Comparison of ENCODE assay signal across 27 cellular contexts in the genomic region with DNA sequence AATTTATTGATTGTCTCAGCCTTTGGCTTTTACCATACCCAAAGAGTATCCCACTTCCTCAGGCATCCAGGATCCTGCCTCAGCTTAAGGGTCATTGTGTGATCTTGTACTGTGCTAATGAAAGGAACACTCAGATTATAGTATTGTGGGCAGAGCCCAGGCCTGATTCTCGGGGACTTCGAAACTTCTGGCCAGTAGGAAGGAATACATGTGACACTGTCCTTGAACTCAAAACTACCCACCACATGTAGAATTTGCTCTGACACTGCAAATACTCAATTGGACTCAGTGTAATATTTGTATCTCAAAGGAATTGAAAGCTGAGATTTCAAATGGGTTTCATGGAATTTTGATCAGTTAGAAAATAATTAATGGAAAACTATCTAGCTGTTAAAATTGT. TPM values are rescaled to one million over a fixed set of nuclear protein-coding genes. Genes with fewer than 3 reads are reported as not detected.
A peak's percentile ranks its signal among the peaks of the same experiment; 100 is the strongest.
DNase-seq lines count a peak whose midpoint lies in the region; ATAC-seq, FAIRE-seq and TF ChIP-seq lines count a peak whose summit lies in the region.
"Had no signal": no experiment of that assay in that cellular context is flagged by ENCODE, and none has a peak within 500 bp of the region (broad histone marks: within the 10 kb centered on the region; RNA-seq: fewer than 3 reads in every experiment).

No MANE protein-coding gene starts in this region.

- H3K14ac ChIP-seq in neuronal stem cell (ENCODE audit: low read length) = no peak overlapping the region

- H3K4me3 ChIP-seq in HepG2 (replicated peaks in 1 of 3; ENCODE audit: insufficient read depth in 1 of 3, low read depth in 2 of 3, low read length in 3 of 3) (no peak overlapping the region), right lobe of liver (no peak overlapping the region), testis (no peak overlapping the region), neuronal stem cell (ENCODE audit: low read length in 2 of 2) (no peak overlapping the region), GM23248 (no peak overlapping the region)
- H3K4me3 ChIP-seq: A549; BLaER1 treated with 17β-estradiol and CSF1 and Interleukin-3, amounts not matched to agents 10 nM and 100 nM; GM23338; HAP-1 had no signal

- intact Hi-C loops in HepG2 (cut with micrococcal nuclease; ENCODE audit: unreplicated experiment) = loop anchor here (1.0 kb wide), 1 partner anchor 10 kb away; no protein-coding TSS in a partner anchor
- intact Hi-C loops in right lobe of liver (cut with DNase I) = no loop called here
- intact Hi-C loops in testis (cut with DNase I; ENCODE audit: low total_unique reads) = no loop called here

- no peak overlapping the region for H4K8ac ChIP-seq in neuronal stem cell (ENCODE audit: low read depth, low read length)

- CTCF ChIA-PET in HepG2 (lab: Yijun Ruan, JAX; ENCODE audit: low intra/inter-chr PET ratio, low total read pairs) = no interaction called here

- H4K20me1 ChIP-seq in HepG2 (ENCODE audit: insufficient read depth, low read length) (no peaks in the 10 kb centered on the region; the same call in 1 of the 2 replicates), GM23248 (ENCODE audit: insufficient read depth) (no peaks in the 10 kb centered on the region)

- H3K4me1 ChIP-seq in HepG2 (ENCODE audit: insufficient read depth, low read length) (peaks cover 12% of the 10 kb centered on the region), right lobe of liver (peaks cover 0 to 13% (median 0%) of the 10 kb centered on the region in 4 donors), testis (peaks cover 8% of the 10 kb centered on the region), neuronal stem cell (ENCODE audit: control insufficient read depth in 2 of 2, insufficient read depth in 1 of 2, low read depth in 1 of 2, low read length in 2 of 2) (no peaks in the 10 kb centered on the region), GM23248 (ENCODE audit: insufficient read depth) (no peaks in the 10 kb centered on the region)
- H3K4me1 ChIP-seq: A549; BE2C; BLaER1 treated with 17β-estradiol and CSF1 and Interleukin-3, amounts not matched to agents 10 nM and 100 nM; HAP-1 had no signal

- peak; percentile 76 for ATAC-seq in HepG2
- no peak for ATAC-seq in right lobe of liver
- ATAC-seq: A549, GM23338 had no signal

- DNase-seq in HepG2 (ENCODE audit: low spot score) (peak; percentile 51), right lobe of liver (no peak), SK-MEL-5 (ENCODE audit: low read depth, low spot score) (peak; percentile 61), epidermal melanocyte (ENCODE audit: insufficient read length, low spot score) (peak; percentile 45), testis (peak; percentile 37), neuronal stem cell (ENCODE audit: low spot score) (no peak), GM23248 (no peak)
- DNase-seq in central memory CD4-positive, alpha-beta T cell = no peak
- DNase-seq: 8988T; ACHN; AML-193; BE2C; CD4-positive, alpha-beta T cell; CD8-positive, alpha-beta memory T cell; DMS 273 treated with DMSO at 0.1 percent for 48 hours; DMS79; EL; GDM1 had no signal

- no peaks in the 10 kb centered on the region for H3K27me3 ChIP-seq in HepG2 (ENCODE audit: control insufficient read depth in 1 of 2, insufficient read depth in 2 of 2, low read length in 2 of 2)
- no peaks in the 10 kb centered on the region for H3K27me3 ChIP-seq in right lobe of liver
- H3K27me3 ChIP-seq in testis = no peaks in the 10 kb centered on the region
- no peaks in the 10 kb centered on the region for H3K27me3 ChIP-seq in neuronal stem cell (ENCODE audit: control insufficient read depth in 3 of 3, insufficient read depth in 3 of 3, low read depth in 1 of 3, low read length in 3 of 3)
- H3K27me3 ChIP-seq in GM23248 (replicated peaks; ENCODE audit: insufficient read depth) = no peaks in the 10 kb centered on the region
- H3K27me3 ChIP-seq: BE2C; BLaER1 treated with 17β-estradiol and CSF1 and Interleukin-3, amounts not matched to agents 10 nM and 100 nM had no signal

- H3K18ac ChIP-seq in neuronal stem cell (ENCODE audit: low read length) = no peak overlapping the region

- no TSS peak for BruUV-seq in HepG2 (replicated peaks; lab: Mats Ljungman, UMichigan)

- TF ChIP-seq EP300 in HepG2 (IDR thresholded peaks at IDR 0.05; ENCODE audit: low read depth in 2 of 2, low read length in 2 of 2) (no peak), HepG2 (CRISPR knock-in tag; IDR thresholded peaks at IDR 0.05; ENCODE audit: borderline replicate concordance) (no peak)

- no peak overlapping the region for H2AFZ ChIP-seq in HepG2 (ENCODE audit: low read length)
- no peak overlapping the region for H2AFZ ChIP-seq in neuronal stem cell (ENCODE audit: low read length)
- no peak overlapping the region for H2AFZ ChIP-seq in GM23248
- H2AFZ ChIP-seq: GM23338 had no signal

- H3K79me2 ChIP-seq in HepG2 (ENCODE audit: insufficient read depth, low read length) = peaks cover 30% of the 10 kb centered on the region
- peaks cover 49% of the 10 kb centered on the region for H3K79me2 ChIP-seq in GM23248 (ENCODE audit: insufficient read depth)

- H4K91ac ChIP-seq in neuronal stem cell (ENCODE audit: low read depth, low read length, poor library complexity) = no peak overlapping the region

- H3K36me3 ChIP-seq in HepG2 (replicated peaks in 1 of 2; ENCODE audit: control insufficient read depth in 1 of 2, insufficient read depth in 2 of 2, low read length in 2 of 2) (no peaks in the 10 kb centered on the region; a peak in 2 of 5 replicates), right lobe of liver (no peaks in the 10 kb centered on the region), testis (ENCODE audit: low read depth, missing control alignments) (no peaks in the 10 kb centered on the region), neuronal stem cell (replicated peaks in 1 of 2; ENCODE audit: control insufficient read depth in 2 of 2, insufficient read depth in 2 of 2, low read length in 2 of 2) (peaks cover 0 to 2% of the 10 kb centered on the region in 2 donors), GM23248 (ENCODE audit: low read depth) (no peaks in the 10 kb centered on the region)
- H3K36me3 ChIP-seq: BE2C, HAP-1 had no signal

- H3K4me2 ChIP-seq in HepG2 (ENCODE audit: low read depth, low read length) (no peak overlapping the region), neuronal stem cell (ENCODE audit: insufficient read depth, low read length, poor library complexity, severe bottlenecking) (no peak overlapping the region), GM23248 (ENCODE audit: unreplicated experiment) (no peak overlapping the region)
- H3K4me2 ChIP-seq: A549; BLaER1 treated with 17β-estradiol and CSF1 and Interleukin-3, amounts not matched to agents 10 nM and 100 nM; GM23338 had no signal

- H2AK5ac ChIP-seq in neuronal stem cell (ENCODE audit: low read depth, low read length) = no peak overlapping the region

- H3K79me1 ChIP-seq in neuronal stem cell (ENCODE audit: low read depth, low read length) = no peaks in the 10 kb centered on the region

- no peak for TF ChIP-seq POLR2A in HepG2 (IDR thresholded peaks at IDR 0.05; ENCODE audit: insufficient read depth in 1 of 2, low read depth in 2 of 2, low read length in 2 of 2)
- no peak for TF ChIP-seq POLR2A in right lobe of liver (IDR thresholded peaks at IDR 0.05)
- no peak for TF ChIP-seq POLR2A in testis (IDR thresholded peaks at IDR 0.05)

- no peaks in the 10 kb centered on the region for H3K9me2 ChIP-seq in GM23248 (ENCODE audit: insufficient read depth)

- H2BK15ac ChIP-seq in neuronal stem cell (ENCODE audit: low read length) = no peak overlapping the region

- no peak overlapping the region for H2BK12ac ChIP-seq in neuronal stem cell (ENCODE audit: low read length)

- whole genome bisulfite sequencing in HepG2 (ENCODE audit: low lambda C conversion rate) = 36% methylated on average over 2 of the region's 2 CpGs
- 12% methylated on average over 2 of the region's 2 CpGs for WGBS in right lobe of liver (ENCODE audit: insufficient coverage, low coverage, low lambda C conversion rate, missing lambda C conversion rate)
- 27 to 29% methylated on average over 2 of the region's 2 CpGs for WGBS in testis, 2 donors
- WGBS in neuronal stem cell (ENCODE audit: extremely low coverage in 2 of 2, insufficient read length in 2 of 2, insufficient replicate concordance in 1 of 2), 2 donors = no CpG with 5 or more reads among the region's 2 CpGs
- WGBS in GM23248 (ENCODE audit: low coverage in 1 of 2, low lambda C conversion rate in 2 of 2, missing lambda C conversion rate in 2 of 2), 2 experiments = 96 to 98% methylated on average over 2 of the region's 2 CpGs

- POLR2A ChIA-PET in HepG2 (lab: Yijun Ruan, JAX) = no interaction called here

- no peaks in the 10 kb centered on the region for H3F3A ChIP-seq in GM23248 (ENCODE audit: insufficient read depth)

- no peak for FAIRE-seq in HepG2 (lab: Jason Lieb, UNC)
- FAIRE-seq: A549, D721Med, GM12891, GM18507 had no signal

- H3K27ac ChIP-seq in HepG2 (ENCODE audit: extremely low read length, insufficient read depth, low read length) (peak overlapping the region; percentile 30), right lobe of liver (no peak overlapping the region), testis (peak overlapping the region in 1 of 2 donors; percentile 5), neuronal stem cell (replicated peaks; ENCODE audit: low read length) (no peak overlapping the region), GM23248 (no peak overlapping the region)
- H3K27ac ChIP-seq: A549; BLaER1 treated with 17β-estradiol and CSF1 and Interleukin-3, amounts not matched to agents 10 nM and 100 nM had no signal

- H3K9ac ChIP-seq in HepG2 (ENCODE audit: insufficient read depth, low read depth, low read length) (no peak overlapping the region), neuronal stem cell (ENCODE audit: low read depth, low read length, poor library complexity) (no peak overlapping the region), GM23248 (no peak overlapping the region)
- H3K9ac ChIP-seq: BLaER1 treated with 17β-estradiol and CSF1 and Interleukin-3, amounts not matched to agents 10 nM and 100 nM had no signal

- TF ChIP-seq CTCF in HepG2 (CRISPR knock-in tag; IDR thresholded peaks at IDR 0.05) (no peak), right lobe of liver (IDR thresholded peaks at IDR 0.05) (no peak), testis (IDR thresholded peaks at IDR 0.05) (no peak)

- H2BK5ac ChIP-seq in neuronal stem cell (ENCODE audit: low read length) = no peak overlapping the region

- no peak overlapping the region for H2BK120ac ChIP-seq in neuronal stem cell (ENCODE audit: low read depth, low read length)

- TF ChIP-seq RAD21 in HepG2 (CRISPR knock-in tag; IDR thresholded peaks at IDR 0.05) = no peak

- H3K23ac ChIP-seq in neuronal stem cell (ENCODE audit: low read depth, low read length, poor library complexity) = no peak overlapping the region

- in situ Hi-C loops in HepG2 (cut with HindIII; ENCODE audit: extremely low pct_ligation_motif_present, low pct_unique_long_range_greater_than_20kb) (no loop called here), SK-MEL-5 (cut with HindIII; ENCODE audit: low pct_unique_long_range_greater_than_20kb, low sequenced_read_pairs) (no loop called here), GM23248 (cut with MboI) (no loop called here)

- no peak overlapping the region for H3K4ac ChIP-seq in neuronal stem cell (ENCODE audit: low read length)

- H3K9me3 ChIP-seq in HepG2 (ENCODE audit: low read length) (no peaks in the 10 kb centered on the region), right lobe of liver (no peaks in the 10 kb centered on the region), testis (no peaks in the 10 kb centered on the region), neuronal stem cell (replicated peaks in 1 of 2; ENCODE audit: control insufficient read depth in 2 of 2, insufficient read depth in 1 of 2, low read depth in 1 of 2, low read length in 2 of 2) (peaks cover 0 to 4% of the 10 kb centered on the region in 2 donors), GM23248 (ENCODE audit: low read depth) (no peaks in the 10 kb centered on the region)
- H3K9me3 ChIP-seq: A549, BE2C, HAP-1 had no signal

RNA-seq across cellular contexts. Expression of gene DIS3L2, which starts 15.9 kb away (rescaled TPM):
- total RNA-seq in HepG2 (2016; rRNA removed; fragmentation: Illumina TruSeq; extraction: Trizol) (20.3 and 23.9 TPM in 2 replicates), right lobe of liver (10 to 100 TPM in 5 of 6 experiments, 1 to 10 TPM in 1; 8.1 to 22.3 (median 16.7) TPM), testis (10 to 100 TPM; 70.4 to 80.7 TPM)
- 27.2 and 32.6 TPM in 2 replicates for total RNA-seq in HepG2 (2016; cell fraction: cytosol; rRNA removed; fragmentation: Illumina TruSeq; extraction: Trizol; ENCODE audit: low read depth)
- total RNA-seq in HepG2 (2016; cell fraction: insoluble cytoplasmic fraction; rRNA removed; fragmentation: Illumina TruSeq; extraction: Trizol) = 16.0 and 21.5 TPM in 2 replicates
- total RNA-seq in HepG2 (2016; cell fraction: membrane; rRNA removed; fragmentation: Illumina TruSeq; extraction: Trizol) = 10.1 and 13.9 TPM in 2 replicates
- 38.8 and 40.6 TPM in 2 replicates for total RNA-seq in HepG2 (2016; cell fraction: nucleus; rRNA removed; fragmentation: Illumina TruSeq; extraction: Trizol)
- polyA plus RNA-seq in HepG2 (2011; rRNA removed) (7.0 and 9.6 TPM in 2 replicates), testis (ENCODE audit: insufficient read depth, low read depth, low replicate concordance) (32.5 TPM), GM23248 (2016; fragmentation: Nextera tagmentation; extraction: Ambion mirVana) (9.3 and 10.0 TPM in 2 replicates)
- polyA plus RNA-seq in HepG2 (2011; cell fraction: cytosol; rRNA removed) = 5.5 and 7.5 TPM in 2 replicates
- 45.1 and 57.6 TPM in 2 replicates for polyA plus RNA-seq in HepG2 (2011; cell fraction: nucleus; rRNA removed)
- 10.7 and 11.8 TPM in 2 replicates for polyA plus RNA-seq in HepG2 (2012)
- polyA plus RNA-seq in HepG2 (2016; cell fraction: cytosol; fragmentation: Illumina TruSeq; extraction: Trizol; ENCODE audit: low read depth) = 3.1 and 3.3 TPM in 2 replicates
- polyA plus RNA-seq in HepG2 (2016; cell fraction: insoluble cytoplasmic fraction; fragmentation: Illumina TruSeq; extraction: Trizol; ENCODE audit: low read depth) = 14.0 and 14.3 TPM in 2 replicates
- 4.9 and 5.5 TPM in 2 replicates for polyA plus RNA-seq in HepG2 (2016; cell fraction: membrane; fragmentation: Illumina TruSeq; extraction: Trizol; ENCODE audit: low read depth)
- 35.3 and 36.0 TPM in 2 replicates for polyA plus RNA-seq in HepG2 (2016; cell fraction: nucleus; fragmentation: Illumina TruSeq; extraction: Trizol; ENCODE audit: insufficient read depth, low read depth)
- polyA minus RNA-seq in HepG2 (2011; rRNA and poly(A)+ RNA removed; ENCODE audit: low replicate concordance) = 12.0 and 17.6 TPM in 2 replicates
- polyA minus RNA-seq in HepG2 (2011; cell fraction: cytosol; rRNA and poly(A)+ RNA removed) = 5.4 and 5.9 TPM in 2 replicates
- 53.8 and 56.6 TPM in 2 replicates for polyA minus RNA-seq in HepG2 (2011; cell fraction: nucleus; rRNA and poly(A)+ RNA removed)
- 21.5 and 22.9 TPM in 2 replicates for total RNA-seq in SK-MEL-5 (2014; rRNA removed; shearing (Covaris generic))
- 24.5 and 25.1 TPM in 2 replicates for polyA plus RNA-seq in SK-MEL-5 (2015; cell fraction: cytosol; rRNA removed)
- polyA plus RNA-seq in SK-MEL-5 (2015; cell fraction: nucleus; rRNA removed) = 51.1 and 79.1 TPM in 2 replicates
- 17.7 TPM for polyA plus RNA-seq in neuronal stem cell (2013, experiment 1 of 2)
- 18.0 TPM for polyA plus RNA-seq in neuronal stem cell (2013, experiment 2 of 2)
- 9.4 and 15.6 TPM in 2 replicates for total RNA-seq in GM23248 (2014; rRNA removed; shearing (Covaris generic))

RNA-seq across cellular contexts. Expression of gene NPPC, which starts 51.2 kb away (rescaled TPM):
- total RNA-seq in HepG2 (2016; rRNA removed; fragmentation: Illumina TruSeq; extraction: Trizol) (0.11 TPM in 1 of 2 replicates, not detected in the other), right lobe of liver (not detected), testis (not detected)
- not detected in 2 replicates for total RNA-seq in HepG2 (2016; cell fraction: cytosol; rRNA removed; fragmentation: Illumina TruSeq; extraction: Trizol; ENCODE audit: low read depth)
- total RNA-seq in HepG2 (2016; cell fraction: insoluble cytoplasmic fraction; rRNA removed; fragmentation: Illumina TruSeq; extraction: Trizol) = 0.15 TPM in 1 of 2 replicates, not detected in the other
- not detected in 2 replicates for total RNA-seq in HepG2 (2016; cell fraction: membrane; rRNA removed; fragmentation: Illumina TruSeq; extraction: Trizol)
- total RNA-seq in HepG2 (2016; cell fraction: nucleus; rRNA removed; fragmentation: Illumina TruSeq; extraction: Trizol) = not detected in 2 replicates
- polyA plus RNA-seq in HepG2 (2011; rRNA removed) (not detected in 2 replicates), testis (ENCODE audit: insufficient read depth, low read depth, low replicate concordance) (0.78 TPM), GM23248 (2016; fragmentation: Nextera tagmentation; extraction: Ambion mirVana) (0.26 and 0.29 TPM in 2 replicates)
- polyA plus RNA-seq in HepG2 (2011; cell fraction: cytosol; rRNA removed) = 0.17 TPM in 1 of 2 replicates, not detected in the other
- not detected in 2 replicates for polyA plus RNA-seq in HepG2 (2011; cell fraction: nucleus; rRNA removed)
- 0.17 TPM in 1 of 2 replicates, not detected in the other for polyA plus RNA-seq in HepG2 (2012)
- not detected in 2 replicates for polyA plus RNA-seq in HepG2 (2016; cell fraction: cytosol; fragmentation: Illumina TruSeq; extraction: Trizol; ENCODE audit: low read depth)
- polyA plus RNA-seq in HepG2 (2016; cell fraction: insoluble cytoplasmic fraction; fragmentation: Illumina TruSeq; extraction: Trizol; ENCODE audit: low read depth) = not detected in 2 replicates
- polyA plus RNA-seq in HepG2 (2016; cell fraction: membrane; fragmentation: Illumina TruSeq; extraction: Trizol; ENCODE audit: low read depth) = not detected in 2 replicates
- polyA plus RNA-seq in HepG2 (2016; cell fraction: nucleus; fragmentation: Illumina TruSeq; extraction: Trizol; ENCODE audit: insufficient read depth, low read depth) = not detected in 2 replicates
- 0.14 TPM in 1 of 2 replicates, not detected in the other for polyA minus RNA-seq in HepG2 (2011; rRNA and poly(A)+ RNA removed; ENCODE audit: low replicate concordance)
- not detected in 2 replicates for polyA minus RNA-seq in HepG2 (2011; cell fraction: cytosol; rRNA and poly(A)+ RNA removed)
- polyA minus RNA-seq in HepG2 (2011; cell fraction: nucleus; rRNA and poly(A)+ RNA removed) = not detected in 2 replicates
- total RNA-seq in SK-MEL-5 (2014; rRNA removed; shearing (Covaris generic)) = 2.1 and 2.4 TPM in 2 replicates
- 19.2 and 22.0 TPM in 2 replicates for polyA plus RNA-seq in SK-MEL-5 (2015; cell fraction: cytosol; rRNA removed)
- polyA plus RNA-seq in SK-MEL-5 (2015; cell fraction: nucleus; rRNA removed) = 8.1 and 9.8 TPM in 2 replicates
- polyA plus RNA-seq in neuronal stem cell (2013, experiment 1 of 2) = 0.32 TPM
- polyA plus RNA-seq in neuronal stem cell (2013, experiment 2 of 2) = 0.35 TPM
- not detected in 2 replicates for total RNA-seq in GM23248 (2014; rRNA removed; shearing (Covaris generic))
- total RNA-seq: CD8-positive, alpha-beta memory T cell; H4 had no signal
- polyA plus RNA-seq: A549; CD14-positive monocyte; CD8-positive, alpha-beta memory T cell had no signal

Comparison
In these comparisons a context has a peak if more than half of its experiments do, and no peak if none do; other contexts are left out.
1. DNase-seq: peak in HepG2 (single experiment), SK-MEL-5 (single experiment), epidermal melanocyte (single experiment) and testis (single experiment); none in right lobe of liver (0 of 3), central memory CD4-positive, alpha-beta T cell (single experiment), neuronal stem cell (single experiment) and GM23248 (single experiment).